10 cellular contexts compared by ENCODE assay signal in genomic region chr1:22077728-22078127, GRCh38. TPM values are rescaled to one million over a fixed set of nuclear protein-coding genes. Genes with fewer than 3 reads are reported as not detected.
DNase-seq lines count a peak whose midpoint lies in the region; ATAC-seq and TF ChIP-seq lines count a peak whose summit lies in the region.
"Had no signal": no experiment of that assay in that cellular context is flagged by ENCODE, and none has a peak within 500 bp of the region (broad histone marks: within the 10 kb centered on the region; RNA-seq: fewer than 3 reads in every experiment).

No MANE protein-coding gene starts in this region.

- H3K4me3 Mint-ChIP-seq in activated naive CD4-positive, alpha-beta T cell treated with anti-CD3 and anti-CD28 coated beads, Interleukin-2, amount 10 ng/mL, durations not matched to agents 7 days and 5 days, result no peak overlapping the region
- no peak overlapping the region for H3K4me3 Mint-ChIP-seq in stimulated activated naive CD8-positive, alpha-beta T cell treated with anti-CD3 and anti-CD28 coated beads, Interleukin-15, Interleukin-2, amounts not matched to agents 100 ng/mL and 50 ng/mL, for 24 hours

- H3K36me3 Mint-ChIP-seq in activated naive CD4-positive, alpha-beta T cell treated with anti-CD3 and anti-CD28 coated beads, Interleukin-2, amount 10 ng/mL, durations not matched to agents 7 days and 5 days, result peaks cover 57% of the 10 kb centered on the region
- H3K36me3 Mint-ChIP-seq in stimulated activated naive CD8-positive, alpha-beta T cell treated with anti-CD3 and anti-CD28 coated beads, Interleukin-15, Interleukin-2, amounts not matched to agents 100 ng/mL and 50 ng/mL, for 24 hours (ENCODE audit: low read depth), result peaks cover 67% of the 10 kb centered on the region

- no peak overlapping the region for H3K27ac ChIP-seq in foreskin keratinocyte

- H3K4me1 ChIP-seq in foreskin keratinocyte, result peaks cover 24% of the 10 kb centered on the region

- DNase-seq in activated naive CD4-positive, alpha-beta T cell treated with anti-CD3 and anti-CD28 coated beads, Interleukin-2, amount 10 ng/mL, durations not matched to agents 7 days and 5 days, result no peak
- no peak for DNase-seq in activated naive CD4-positive, alpha-beta T cell treated with Interleukin-2 at 50 U/mL for 16 hours
- peak; percentile 14 for DNase-seq in RPMI7951 (ENCODE audit: low read depth)
- DNase-seq in foreskin keratinocyte, result peak in 1 of 2 donors; percentile 48
- no peak for DNase-seq in stimulated activated naive CD4-positive, alpha-beta T cell treated with Interleukin-2 at 50 U/mL for 16 hours (lab: John Stamatoyannopoulos, UW)
- no peak for DNase-seq in NCI-H774 (lab: John Stamatoyannopoulos, UW)
- DNase-seq: glutamatergic neuron, substantia nigra had no signal

- H3K27me3 ChIP-seq in foreskin keratinocyte, result no peaks in the 10 kb centered on the region

- no peaks in the 10 kb centered on the region for H3K9me3 Mint-ChIP-seq in activated naive CD4-positive, alpha-beta T cell treated with anti-CD3 and anti-CD28 coated beads, Interleukin-2, amount 10 ng/mL, durations not matched to agents 7 days and 5 days
- no peaks in the 10 kb centered on the region for H3K9me3 Mint-ChIP-seq in stimulated activated naive CD8-positive, alpha-beta T cell treated with anti-CD3 and anti-CD28 coated beads, Interleukin-15, Interleukin-2, amounts not matched to agents 100 ng/mL and 50 ng/mL, for 24 hours

- H3K27me3 Mint-ChIP-seq in activated naive CD4-positive, alpha-beta T cell treated with anti-CD3 and anti-CD28 coated beads, Interleukin-2, amount 10 ng/mL, durations not matched to agents 7 days and 5 days, result no peaks in the 10 kb centered on the region
- no peaks in the 10 kb centered on the region for H3K27me3 Mint-ChIP-seq in stimulated activated naive CD8-positive, alpha-beta T cell treated with anti-CD3 and anti-CD28 coated beads, Interleukin-15, Interleukin-2, amounts not matched to agents 100 ng/mL and 50 ng/mL, for 24 hours

- no peak for TF ChIP-seq CTCF in foreskin keratinocyte (conservative IDR thresholded peaks at IDR 0.05)

- peaks cover 75% of the 10 kb centered on the region for H3K4me1 Mint-ChIP-seq in activated naive CD4-positive, alpha-beta T cell treated with anti-CD3 and anti-CD28 coated beads, Interleukin-2, amount 10 ng/mL, durations not matched to agents 7 days and 5 days
- H3K4me1 Mint-ChIP-seq in stimulated activated naive CD8-positive, alpha-beta T cell treated with anti-CD3 and anti-CD28 coated beads, Interleukin-15, Interleukin-2, amounts not matched to agents 100 ng/mL and 50 ng/mL, for 24 hours (ENCODE audit: low read depth), result peaks cover 88% of the 10 kb centered on the region

- ATAC-seq in foreskin keratinocyte (peak; percentile 46), HG03196 (IDR thresholded peaks at IDR 0.05; ENCODE audit: unreplicated experiment) (no peak)

- peak overlapping the region; percentile 29 for H3K27ac Mint-ChIP-seq in activated naive CD4-positive, alpha-beta T cell treated with anti-CD3 and anti-CD28 coated beads, Interleukin-2, amount 10 ng/mL, durations not matched to agents 7 days and 5 days
- peak overlapping the region; percentile 43 for H3K27ac Mint-ChIP-seq in stimulated activated naive CD8-positive, alpha-beta T cell treated with anti-CD3 and anti-CD28 coated beads, Interleukin-15, Interleukin-2, amounts not matched to agents 100 ng/mL and 50 ng/mL, for 24 hours

- CTCF ChIA-PET in activated naive CD4-positive, alpha-beta T cell treated with anti-CD3 and anti-CD28 coated beads, Interleukin-2, amount 10 ng/mL, durations not matched to agents 7 days and 5 days (lab: Charles Lee), result no interaction called here

RNA-seq across cellular contexts. Expression of gene CDC42, which starts 25.2 kb away (rescaled TPM):
- 554 and 659 TPM in 2 replicates for total RNA-seq in RPMI7951 (2014; rRNA removed; shearing (Covaris generic))
- total RNA-seq in foreskin keratinocyte, result 281 and 301 TPM in 2 replicates
- polyA plus RNA-seq in foreskin keratinocyte, result 190 and 204 TPM in 2 replicates
